In genomic region chr2:222897898-222898297, GRCh38 we compare ENCODE assay signal across 2 cellular contexts.
TF ChIP-seq lines count a peak whose summit lies in the region.

No MANE protein-coding gene starts in this region.

TF ChIP-seq in A549, 52 proteins besides CTCF, POLR2A, EP300 and RAD21:
- TF ChIP-seq MYC (IDR thresholded peaks at IDR 0.05; ENCODE audit: borderline replicate concordance, low read length) (no peak), SMC3 (IDR thresholded peaks at IDR 0.05) (no peak), ZSCAN20 (CRISPR knock-in tag; IDR thresholded peaks at IDR 0.05) (no peak), KDM5A (IDR thresholded peaks at IDR 0.05) (no peak), HOXB5 (CRISPR knock-in tag; IDR thresholded peaks at IDR 0.05) (no peak), POLR2AphosphoS2 (conservative IDR thresholded peaks at IDR 0.05; ENCODE audit: low read length) (no peak), REST (IDR thresholded peaks at IDR 0.05) (no peak), CEBPB (IDR thresholded peaks at IDR 0.05) (no peak), NR3C1 (IDR thresholded peaks at IDR 0.05) (no peak), RNF2 (IDR thresholded peaks at IDR 0.05; ENCODE audit: borderline replicate concordance, low read depth) (no peak), EHF (CRISPR knock-in tag; IDR thresholded peaks at IDR 0.05) (no peak), E2F6 (IDR thresholded peaks at IDR 0.05; ENCODE audit: borderline replicate concordance, low read depth) (no peak), HMGXB4 (CRISPR knock-in tag; IDR thresholded peaks at IDR 0.05; ENCODE audit: borderline replicate concordance) (no peak), CBX8 (IDR thresholded peaks at IDR 0.05) (no peak)
TF ChIP-seq in A549: peak in this region for 0.

TF ChIP-seq in IMR-90, 13 proteins besides CTCF, POLR2A, EP300 and RAD21:
- TF ChIP-seq CEBPB (IDR thresholded peaks at IDR 0.05; ENCODE audit: low read depth, low read length) (no peak), RCOR1 (IDR thresholded peaks at IDR 0.05; ENCODE audit: insufficient replicate concordance, low read length) (no peak), ELK1 (IDR thresholded peaks at IDR 0.05; ENCODE audit: borderline replicate concordance, low read depth, low read length) (no peak), CHD1 (IDR thresholded peaks at IDR 0.05; ENCODE audit: low read depth, low read length) (no peak), MXI1 (IDR thresholded peaks at IDR 0.05; ENCODE audit: borderline replicate concordance, low read depth, low read length) (no peak), FOS (IDR thresholded peaks at IDR 0.05; ENCODE audit: low read depth, low read length) (no peak), MAFK (IDR thresholded peaks at IDR 0.05; ENCODE audit: low read depth, low read length) (no peak), NFE2L2 (IDR thresholded peaks at IDR 0.05; ENCODE audit: low read depth, low read length) (no peak)
